1 cellular context compared by ENCODE assay signal in genomic region chr20:63944078-63944941, GRCh38.
TF ChIP-seq lines count a peak whose summit lies in the region.

No MANE protein-coding gene starts in this region.

TF ChIP-seq in GM23338, 12 proteins besides CTCF, POLR2A, EP300 and RAD21:
- TF ChIP-seq, protein P1, sequence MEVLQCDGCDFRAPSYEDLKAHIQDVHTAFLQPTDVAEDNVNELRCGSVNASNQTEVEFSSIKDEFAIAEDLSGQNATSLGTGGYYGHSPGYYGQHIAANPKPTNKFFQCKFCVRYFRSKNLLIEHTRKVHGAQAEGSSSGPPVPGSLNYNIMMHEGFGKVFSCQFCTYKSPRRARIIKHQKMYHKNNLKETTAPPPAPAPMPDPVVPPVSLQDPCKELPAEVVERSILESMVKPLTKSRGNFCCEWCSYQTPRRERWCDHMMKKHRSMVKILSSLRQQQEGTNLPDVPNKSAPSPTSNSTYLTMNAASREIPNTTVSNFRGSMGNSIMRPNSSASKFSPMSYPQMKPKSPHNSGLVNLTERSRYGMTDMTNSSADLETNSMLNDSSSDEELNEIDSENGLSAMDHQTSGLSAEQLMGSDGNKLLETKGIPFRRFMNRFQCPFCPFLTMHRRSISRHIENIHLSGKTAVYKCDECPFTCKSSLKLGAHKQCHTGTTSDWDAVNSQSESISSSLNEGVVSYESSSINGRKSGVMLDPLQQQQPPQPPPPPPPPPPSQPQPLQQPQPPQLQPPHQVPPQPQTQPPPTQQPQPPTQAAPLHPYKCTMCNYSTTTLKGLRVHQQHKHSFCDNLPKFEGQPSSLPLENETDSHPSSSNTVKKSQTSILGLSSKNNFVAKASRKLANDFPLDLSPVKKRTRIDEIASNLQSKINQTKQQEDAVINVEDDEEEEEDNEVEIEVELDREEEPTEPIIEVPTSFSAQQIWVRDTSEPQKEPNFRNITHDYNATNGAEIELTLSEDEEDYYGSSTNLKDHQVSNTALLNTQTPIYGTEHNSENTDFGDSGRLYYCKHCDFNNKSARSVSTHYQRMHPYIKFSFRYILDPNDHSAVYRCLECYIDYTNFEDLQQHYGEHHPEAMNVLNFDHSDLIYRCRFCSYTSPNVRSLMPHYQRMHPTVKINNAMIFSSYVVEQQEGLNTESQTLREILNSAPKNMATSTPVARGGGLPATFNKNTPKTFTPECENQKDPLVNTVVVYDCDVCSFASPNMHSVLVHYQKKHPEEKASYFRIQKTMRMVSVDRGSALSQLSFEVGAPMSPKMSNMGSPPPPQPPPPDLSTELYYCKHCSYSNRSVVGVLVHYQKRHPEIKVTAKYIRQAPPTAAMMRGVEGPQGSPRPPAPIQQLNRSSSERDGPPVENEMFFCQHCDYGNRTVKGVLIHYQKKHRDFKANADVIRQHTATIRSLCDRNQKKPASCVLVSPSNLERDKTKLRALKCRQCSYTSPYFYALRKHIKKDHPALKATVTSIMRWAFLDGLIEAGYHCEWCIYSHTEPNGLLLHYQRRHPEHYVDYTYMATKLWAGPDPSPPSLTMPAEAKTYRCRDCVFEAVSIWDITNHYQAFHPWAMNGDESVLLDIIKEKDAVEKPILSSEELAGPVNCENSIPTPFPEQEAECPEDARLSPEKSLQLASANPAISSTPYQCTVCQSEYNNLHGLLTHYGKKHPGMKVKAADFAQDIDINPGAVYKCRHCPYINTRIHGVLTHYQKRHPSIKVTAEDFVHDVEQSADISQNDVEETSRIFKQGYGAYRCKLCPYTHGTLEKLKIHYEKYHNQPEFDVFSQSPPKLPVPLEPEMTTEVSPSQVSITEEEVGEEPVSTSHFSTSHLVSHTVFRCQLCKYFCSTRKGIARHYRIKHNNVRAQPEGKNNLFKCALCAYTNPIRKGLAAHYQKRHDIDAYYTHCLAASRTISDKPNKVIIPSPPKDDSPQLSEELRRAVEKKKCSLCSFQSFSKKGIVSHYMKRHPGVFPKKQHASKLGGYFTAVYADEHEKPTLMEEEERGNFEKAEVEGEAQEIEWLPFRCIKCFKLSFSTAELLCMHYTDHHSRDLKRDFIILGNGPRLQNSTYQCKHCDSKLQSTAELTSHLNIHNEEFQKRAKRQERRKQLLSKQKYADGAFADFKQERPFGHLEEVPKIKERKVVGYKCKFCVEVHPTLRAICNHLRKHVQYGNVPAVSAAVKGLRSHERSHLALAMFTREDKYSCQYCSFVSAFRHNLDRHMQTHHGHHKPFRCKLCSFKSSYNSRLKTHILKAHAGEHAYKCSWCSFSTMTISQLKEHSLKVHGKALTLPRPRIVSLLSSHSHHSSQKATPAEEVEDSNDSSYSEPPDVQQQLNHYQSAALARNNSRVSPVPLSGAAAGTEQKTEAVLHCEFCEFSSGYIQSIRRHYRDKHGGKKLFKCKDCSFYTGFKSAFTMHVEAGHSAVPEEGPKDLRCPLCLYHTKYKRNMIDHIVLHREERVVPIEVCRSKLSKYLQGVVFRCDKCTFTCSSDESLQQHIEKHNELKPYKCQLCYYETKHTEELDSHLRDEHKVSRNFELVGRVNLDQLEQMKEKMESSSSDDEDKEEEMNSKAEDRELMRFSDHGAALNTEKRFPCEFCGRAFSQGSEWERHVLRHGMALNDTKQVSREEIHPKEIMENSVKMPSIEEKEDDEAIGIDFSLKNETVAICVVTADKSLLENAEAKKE (CRISPR knock-in tag; IDR thresholded peaks at IDR 0.05): no peak
- no peak for TF ChIP-seq ZNF114 (CRISPR knock-in tag; IDR thresholded peaks at IDR 0.05)
- TF ChIP-seq CREB1 (CRISPR knock-in tag; IDR thresholded peaks at IDR 0.05; ENCODE audit: low read depth): no peak
- TF ChIP-seq POLR2AphosphoS5 (IDR thresholded peaks at IDR 0.05; ENCODE audit: low read depth): no peak
- no peak for TF ChIP-seq EZH2 (IDR thresholded peaks at IDR 0.05; ENCODE audit: low read depth, unreplicated experiment)
- no peak for TF ChIP-seq ETS1 (IDR thresholded peaks at IDR 0.05)
- no peak for TF ChIP-seq ZNF331 (CRISPR knock-in tag; IDR thresholded peaks at IDR 0.05; ENCODE audit: low read depth)
- TF ChIP-seq, protein P2, sequence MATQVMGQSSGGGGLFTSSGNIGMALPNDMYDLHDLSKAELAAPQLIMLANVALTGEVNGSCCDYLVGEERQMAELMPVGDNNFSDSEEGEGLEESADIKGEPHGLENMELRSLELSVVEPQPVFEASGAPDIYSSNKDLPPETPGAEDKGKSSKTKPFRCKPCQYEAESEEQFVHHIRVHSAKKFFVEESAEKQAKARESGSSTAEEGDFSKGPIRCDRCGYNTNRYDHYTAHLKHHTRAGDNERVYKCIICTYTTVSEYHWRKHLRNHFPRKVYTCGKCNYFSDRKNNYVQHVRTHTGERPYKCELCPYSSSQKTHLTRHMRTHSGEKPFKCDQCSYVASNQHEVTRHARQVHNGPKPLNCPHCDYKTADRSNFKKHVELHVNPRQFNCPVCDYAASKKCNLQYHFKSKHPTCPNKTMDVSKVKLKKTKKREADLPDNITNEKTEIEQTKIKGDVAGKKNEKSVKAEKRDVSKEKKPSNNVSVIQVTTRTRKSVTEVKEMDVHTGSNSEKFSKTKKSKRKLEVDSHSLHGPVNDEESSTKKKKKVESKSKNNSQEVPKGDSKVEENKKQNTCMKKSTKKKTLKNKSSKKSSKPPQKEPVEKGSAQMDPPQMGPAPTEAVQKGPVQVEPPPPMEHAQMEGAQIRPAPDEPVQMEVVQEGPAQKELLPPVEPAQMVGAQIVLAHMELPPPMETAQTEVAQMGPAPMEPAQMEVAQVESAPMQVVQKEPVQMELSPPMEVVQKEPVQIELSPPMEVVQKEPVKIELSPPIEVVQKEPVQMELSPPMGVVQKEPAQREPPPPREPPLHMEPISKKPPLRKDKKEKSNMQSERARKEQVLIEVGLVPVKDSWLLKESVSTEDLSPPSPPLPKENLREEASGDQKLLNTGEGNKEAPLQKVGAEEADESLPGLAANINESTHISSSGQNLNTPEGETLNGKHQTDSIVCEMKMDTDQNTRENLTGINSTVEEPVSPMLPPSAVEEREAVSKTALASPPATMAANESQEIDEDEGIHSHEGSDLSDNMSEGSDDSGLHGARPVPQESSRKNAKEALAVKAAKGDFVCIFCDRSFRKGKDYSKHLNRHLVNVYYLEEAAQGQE (IDR thresholded peaks at IDR 0.05; ENCODE audit: unreplicated experiment): no peak
- no peak for TF ChIP-seq NANOG (IDR thresholded peaks at IDR 0.05; ENCODE audit: borderline replicate concordance)
- no peak for TF ChIP-seq EZH2phosphoT487 (IDR thresholded peaks at IDR 0.05; ENCODE audit: unreplicated experiment)
- no peak for TF ChIP-seq JUNB (IDR thresholded peaks at IDR 0.05; ENCODE audit: unreplicated experiment)
- no peak for TF ChIP-seq STAT1 (IDR thresholded peaks at IDR 0.05; ENCODE audit: unreplicated experiment)
